ENCODE assay signal across 8 cellular contexts in the genomic region with DNA sequence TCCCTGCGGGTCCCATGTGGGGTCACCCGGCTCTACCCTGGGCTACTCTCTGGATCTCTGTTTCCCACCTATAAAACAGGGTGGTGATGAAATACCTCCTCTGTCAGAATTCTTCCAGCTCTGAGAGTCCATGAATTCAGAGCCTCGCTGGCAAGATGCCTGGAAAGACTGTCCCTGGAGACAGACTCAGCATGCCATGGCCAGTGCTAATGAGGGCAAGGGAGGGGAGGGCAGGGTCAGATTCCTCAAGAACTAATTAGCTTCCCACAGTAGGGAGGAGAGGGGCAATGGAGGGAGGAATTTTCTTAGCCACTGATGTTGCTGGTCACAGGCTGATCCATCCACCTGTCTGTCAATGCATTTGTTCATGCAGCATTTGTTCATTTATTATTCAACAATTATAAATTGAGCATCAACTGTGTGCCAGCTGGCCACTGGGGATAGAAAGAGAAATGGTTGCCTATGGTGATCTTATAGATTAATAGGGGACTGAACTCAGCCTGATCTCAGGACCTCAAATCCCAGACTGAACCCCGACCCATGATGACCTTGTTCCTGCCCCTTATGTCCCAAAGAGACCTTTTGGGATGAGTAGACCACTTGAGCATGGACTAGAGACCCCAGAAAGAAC. TPM values are rescaled to one million over a fixed set of nuclear protein-coding genes. Genes with fewer than 3 reads are reported as not detected.
DNase-seq lines count a peak whose midpoint lies in the region; ATAC-seq and TF ChIP-seq lines count a peak whose summit lies in the region.

No MANE protein-coding gene starts in this region.

- H2AFZ ChIP-seq in GM23338: no peak overlapping the region

- H3K4me3 Mint-ChIP-seq in GM23338 (no peak overlapping the region), WTC11 (no peak overlapping the region)

- no peaks in the 10 kb centered on the region for H3K9me3 ChIP-seq in skeletal muscle satellite cell (replicated peaks; ENCODE audit: low read length)

- H3K4me1 Mint-ChIP-seq in GM23338 (peaks cover 31% of the 10 kb centered on the region), WTC11 (peaks cover 32% of the 10 kb centered on the region)

- no peaks in the 10 kb centered on the region for H4K20me1 ChIP-seq in GM23338 (replicated peaks; ENCODE audit: insufficient read depth)

- H3K79me2 ChIP-seq in GM23338 (replicated peaks; ENCODE audit: insufficient read depth): no peaks in the 10 kb centered on the region

- H3K9ac ChIP-seq in skeletal muscle satellite cell (ENCODE audit: low read depth, low read length): no peak overlapping the region

- POLR2A ChIA-PET in WTC11 (lab: Charles Lee): no interaction called here

- ATAC-seq in GM23338 (peak; percentile 54), left ventricle myocardium superior (no peak), WTC11 (no peak; the same call in 1 of the 2 replicates), GM21717 (IDR thresholded peaks at IDR 0.05; ENCODE audit: unreplicated experiment) (no peak), GM21529 (IDR thresholded peaks at IDR 0.05; ENCODE audit: unreplicated experiment) (no peak)

- H3F3A ChIP-seq in GM23338 (replicated peaks; ENCODE audit: low read depth): no peaks in the 10 kb centered on the region

- CTCF ChIA-PET in WTC11 (lab: Charles Lee): interaction anchor here (1.3 to 2.8 kb wide), 7 partner anchors 8 to 85 kb away, joined by 6 to 18 read pairs (median 8); no protein-coding TSS in a partner anchor

- no peaks in the 10 kb centered on the region; the same call in 1 of the 2 replicates for H3K4me1 ChIP-seq in GM23338 (ENCODE audit: insufficient read depth)
- peaks cover 49% of the 10 kb centered on the region for H3K4me1 ChIP-seq in skeletal muscle satellite cell (ENCODE audit: control insufficient read depth, insufficient read depth, low read length)

- no peaks in the 10 kb centered on the region for H3K36me3 ChIP-seq in GM23338 (ENCODE audit: insufficient read depth)
- peaks cover 15% of the 10 kb centered on the region for H3K36me3 ChIP-seq in skeletal muscle satellite cell (ENCODE audit: insufficient read depth, low read length)

- H3K4me2 ChIP-seq in GM23338: no peak overlapping the region
- H3K4me2 ChIP-seq in skeletal muscle satellite cell (ENCODE audit: low read length): peak overlapping the region; percentile 35

- H3K27ac ChIP-seq in GM23338 (ENCODE audit: low read depth): no peak overlapping the region

- no peak overlapping the region for H3K4me3 ChIP-seq in GM23338
- H3K4me3 ChIP-seq in skeletal muscle satellite cell (ENCODE audit: low read length): no peak overlapping the region

- H3K9me3 Mint-ChIP-seq in GM23338 (no peaks in the 10 kb centered on the region), WTC11 (no peaks in the 10 kb centered on the region)

- intact Hi-C loops in left ventricle myocardium superior (cut with micrococcal nuclease): no loop called here

- H3K36me3 Mint-ChIP-seq in GM23338 (ENCODE audit: low read depth) (no peaks in the 10 kb centered on the region; the same call in 2 of the 3 replicates), WTC11 (no peaks in the 10 kb centered on the region)

- TF ChIP-seq CTCF in GM23338 (conservative IDR thresholded peaks at IDR 0.05; ENCODE audit: low read depth in 2 of 2): no peak
- TF ChIP-seq CTCF in WTC11 (IDR thresholded peaks at IDR 0.05): no peak

- H3K27me3 Mint-ChIP-seq in GM23338 (ENCODE audit: insufficient read depth, low read depth, poor library complexity): no peaks in the 10 kb centered on the region
- no peaks in the 10 kb centered on the region for H3K27me3 Mint-ChIP-seq in WTC11 (ENCODE audit: low read depth)

- H3K27me3 ChIP-seq in GM23338 (ENCODE audit: insufficient read depth) (no peaks in the 10 kb centered on the region), skeletal muscle satellite cell (ENCODE audit: control insufficient read depth, insufficient read depth, low read length) (no peaks in the 10 kb centered on the region)

- no peak overlapping the region for H3K27ac Mint-ChIP-seq in GM23338
- no peak overlapping the region for H3K27ac Mint-ChIP-seq in WTC11

- DNase-seq in GM23338 (ENCODE audit: low spot score): no peak
- DNase-seq in SW 1271 (lab: John Stamatoyannopoulos, UW): peak; percentile 22 to 55
- DNase-seq in left ventricle myocardium superior: peak; percentile 80
- no peak for DNase-seq in germinal center (ENCODE audit: low spot score)
- no peak for DNase-seq in WTC11 (ENCODE audit: low spot score)

- no peaks in the 10 kb centered on the region for H3K9me2 ChIP-seq in GM23338 (ENCODE audit: insufficient read depth)

TF ChIP-seq in GM23338, 12 proteins besides CTCF, POLR2A, EP300 and RAD21 (continues in another document):
- TF ChIP-seq STAT1 (IDR thresholded peaks at IDR 0.05; ENCODE audit: unreplicated experiment): no peak
- TF ChIP-seq CREB1 (CRISPR knock-in tag; IDR thresholded peaks at IDR 0.05; ENCODE audit: low read depth): no peak
- TF ChIP-seq NANOG (IDR thresholded peaks at IDR 0.05; ENCODE audit: borderline replicate concordance): no peak
- TF ChIP-seq JUNB (IDR thresholded peaks at IDR 0.05; ENCODE audit: unreplicated experiment): no peak
- TF ChIP-seq POLR2AphosphoS5 (IDR thresholded peaks at IDR 0.05; ENCODE audit: low read depth): no peak
- TF ChIP-seq EZH2phosphoT487 (IDR thresholded peaks at IDR 0.05; ENCODE audit: unreplicated experiment): no peak

TF ChIP-seq in WTC11, 78 proteins besides CTCF, POLR2A, EP300 and RAD21:
- no peak for TF ChIP-seq GABPB1 (CRISPR knock-in tag; IDR thresholded peaks at IDR 0.05)

RNA-seq across cellular contexts. Expression of gene SYNPO, which starts 4.7 kb away (rescaled TPM):
- 1.3 and 3.0 TPM in 2 replicates for total RNA-seq in GM23338 (2014; rRNA removed; shearing (Covaris generic))
- polyA plus RNA-seq in GM23338 (2016; fragmentation: Nextera tagmentation; extraction: Ambion mirVana): 0.16 and 0.38 TPM in 2 replicates
- total RNA-seq in left ventricle myocardium superior (675 TPM), WTC11 (2021) (2.1 to 2.7 TPM (median 2.6 TPM) in 3 replicates)
- 2.3 and 3.3 TPM in 2 replicates for total RNA-seq in skeletal muscle satellite cell (2012; rRNA removed)

RNA-seq across cellular contexts. Expression of gene MYOZ3, which starts 15.9 kb away (rescaled TPM):
- 13.8 and 26.4 TPM in 2 replicates for total RNA-seq in GM23338 (2014; rRNA removed; shearing (Covaris generic))
- 10.9 and 12.7 TPM in 2 replicates for polyA plus RNA-seq in GM23338 (2016; fragmentation: Nextera tagmentation; extraction: Ambion mirVana)
- total RNA-seq in left ventricle myocardium superior: 3.2 TPM
- total RNA-seq in skeletal muscle satellite cell (2012; rRNA removed): under 0.01 TPM in 1 of 2 replicates, not detected in the other
- 11.6 to 14.5 TPM (median 13.7 TPM) in 3 replicates for total RNA-seq in WTC11 (2021)

RNA-seq across cellular contexts. Expression of gene RBM22, which starts 55.7 kb away (rescaled TPM):
- 30.7 and 32.3 TPM in 2 replicates for total RNA-seq in GM23338 (2014; rRNA removed; shearing (Covaris generic))
- 20.3 and 23.4 TPM in 2 replicates for polyA plus RNA-seq in GM23338 (2016; fragmentation: Nextera tagmentation; extraction: Ambion mirVana)
- 28.9 TPM for total RNA-seq in left ventricle myocardium superior
- total RNA-seq in skeletal muscle satellite cell (2012; rRNA removed): 21.4 and 25.1 TPM in 2 replicates
- total RNA-seq in WTC11 (2021): 28.7 to 34.0 TPM (median 31.6 TPM) in 3 replicates

Comparison
In these comparisons a context has a peak if more than half of its experiments do, and no peak if none do; other contexts are left out.
1. DNase-seq: peak in SW 1271 (2 of 2) and left ventricle myocardium superior (single experiment); none in GM23338 (single experiment), germinal center (single experiment) and WTC11 (single experiment).
2. RNA of gene SYNPO, which starts 4.7 kb away (total RNA-seq): 675 TPM in left ventricle myocardium superior (single experiment); 2.1 to 2.7 TPM in WTC11 and 1.3 to 3.0 TPM in GM23338; every median in the first group is over 100 times any median in the second.